ENCODE assay signal across 13 cellular contexts in the genomic region with DNA sequence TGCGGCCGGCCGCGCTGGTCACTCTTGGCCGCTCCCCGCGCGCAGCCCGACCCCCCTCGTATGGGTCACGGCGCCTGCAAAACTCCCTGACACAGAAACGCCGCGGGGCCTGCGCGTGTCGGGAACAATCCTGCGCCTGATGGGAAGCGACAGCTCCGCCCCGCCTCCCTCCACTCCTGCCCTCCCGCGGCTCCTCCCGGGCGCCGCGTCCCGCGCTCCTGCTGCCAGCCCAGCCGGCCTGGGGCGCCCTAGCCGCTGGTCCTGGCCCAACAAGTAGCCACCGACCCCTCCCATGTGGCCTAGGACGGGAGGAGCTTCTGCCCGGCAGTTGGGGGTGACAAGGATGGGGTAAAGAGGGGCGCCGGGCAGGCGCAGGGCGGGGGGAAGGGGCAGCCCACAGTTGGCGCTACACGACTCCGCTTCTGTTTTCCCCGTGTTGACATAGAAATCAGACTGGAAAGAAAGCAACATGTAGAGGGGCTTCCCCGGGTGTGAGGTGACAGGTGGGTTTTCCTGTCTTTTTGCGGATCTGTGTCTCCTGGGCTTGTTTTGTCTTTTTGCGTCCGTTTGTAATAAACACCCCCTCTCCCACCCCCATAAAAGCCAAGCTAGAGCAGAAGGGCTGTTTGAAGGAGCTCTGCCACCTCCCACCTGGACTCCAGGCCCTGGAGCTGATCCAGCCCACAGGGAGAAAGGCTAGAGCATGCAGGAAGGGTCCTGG. TPM values are rescaled to one million over a fixed set of nuclear protein-coding genes. Genes with fewer than 3 reads are reported as not detected.
A peak's percentile ranks its signal among the peaks of the same experiment; 100 is the strongest.
DNase-seq lines count a peak whose midpoint lies in the region; ATAC-seq and TF ChIP-seq lines count a peak whose summit lies in the region.
"Had no signal": no experiment of that assay in that cellular context is flagged by ENCODE, and none has a peak within 500 bp of the region (broad histone marks: within the 10 kb centered on the region; RNA-seq: fewer than 3 reads in every experiment).

No MANE protein-coding gene starts in this region.

- H4K5ac ChIP-seq in mesendoderm (ENCODE audit: low read length): no peak overlapping the region

- dilution Hi-C loops in mammary epithelial cell (cut with HindIII; ENCODE audit: low sequenced_read_pairs): no loop called here

- H3K27ac ChIP-seq in ACC112 (ENCODE audit: low read depth, low read length) (no peak overlapping the region), mammary epithelial cell (ENCODE audit: insufficient read depth, low read depth, low read length) (no peak overlapping the region), mesendoderm (ENCODE audit: low read depth, low read length) (no peak overlapping the region)
- H3K27ac ChIP-seq: gastrocnemius medialis had no signal

- H4K8ac ChIP-seq in mesendoderm (ENCODE audit: low read depth, low read length): no peak overlapping the region

- no peak overlapping the region for H3K27ac Mint-ChIP-seq in activated CD8-positive, alpha-beta T cell treated with anti-CD3 and anti-CD28 coated beads, Interleukin-2, amount 10 ng/mL, durations not matched to agents 7 days and 5 days
- H3K27ac Mint-ChIP-seq: activated T-cell treated with anti-CD3 and anti-CD28 coated beads, Interleukin-2, amount 50 U/mL, for 72 hours had no signal

- in situ Hi-C loops in mammary epithelial cell (cut with MboI; ENCODE audit: low sequenced_read_pairs in 2 of 2) (no loop called here), GM13976 (cut with MboI; ENCODE audit: low sequenced_read_pairs, unreplicated experiment) (no loop called here)

- H3K23ac ChIP-seq in mesendoderm (ENCODE audit: low read length): no peak overlapping the region

- no peaks in the 10 kb centered on the region for H3K9me3 Mint-ChIP-seq in activated CD8-positive, alpha-beta T cell treated with anti-CD3 and anti-CD28 coated beads, Interleukin-2, amount 10 ng/mL, durations not matched to agents 7 days and 5 days (ENCODE audit: insufficient read depth)
- H3K9me3 Mint-ChIP-seq: activated T-cell treated with anti-CD3 and anti-CD28 coated beads, Interleukin-2, amount 50 U/mL, for 72 hours; stimulated activated naive CD8-positive, alpha-beta T cell treated with anti-CD3 and anti-CD28 coated beads, Interleukin-15, amount 100 ng/mL, for 72 hours had no signal

- no peak overlapping the region for H2AK5ac ChIP-seq in mesendoderm (ENCODE audit: low read length)

- no peak overlapping the region for H2BK15ac ChIP-seq in mesendoderm (replicated peaks; ENCODE audit: low read depth)

- no peak overlapping the region for H2AFZ ChIP-seq in ACC112 (ENCODE audit: low read length, unreplicated experiment)
- no peak overlapping the region for H2AFZ ChIP-seq in mammary epithelial cell (ENCODE audit: low read depth, low read length)

- H3K4me2 ChIP-seq in mammary epithelial cell (ENCODE audit: insufficient read depth, low read depth, low read length) (peak overlapping the region; percentile 14), mesendoderm (ENCODE audit: low read length) (peak overlapping the region; percentile 34)

- H3K36me3 ChIP-seq in ACC112 (ENCODE audit: insufficient read depth, low read length) (no peaks in the 10 kb centered on the region), mammary epithelial cell (ENCODE audit: insufficient read depth, low read length) (no peaks in the 10 kb centered on the region), mesendoderm (ENCODE audit: control insufficient read depth, insufficient read depth, low read length) (no peaks in the 10 kb centered on the region)
- H3K36me3 ChIP-seq: gastrocnemius medialis had no signal

- no peak for ATAC-seq in activated CD8-positive, alpha-beta T cell treated with anti-CD3 and anti-CD28 coated beads, Interleukin-2, amount 10 ng/mL, durations not matched to agents 7 days and 5 days
- ATAC-seq: activated T-cell treated with anti-CD3 and anti-CD28 coated beads, Interleukin-2, amount 50 U/mL, for 72 hours; gastrocnemius medialis had no signal

- H3K79me2 ChIP-seq in ACC112 (ENCODE audit: control insufficient read depth, insufficient read depth, low read length, unreplicated experiment) (no peaks in the 10 kb centered on the region), mammary epithelial cell (ENCODE audit: insufficient read depth, low read length) (no peaks in the 10 kb centered on the region), mesendoderm (ENCODE audit: control insufficient read depth, insufficient read depth, low read length) (no peaks in the 10 kb centered on the region)

- TF ChIP-seq CTCF in mammary epithelial cell (conservative IDR thresholded peaks at IDR 0.05 in 1 of 2, IDR thresholded peaks at IDR 0.05 in 1 of 2; ENCODE audit: extremely low read depth in 1 of 2, insufficient read depth in 1 of 2, low read depth in 1 of 2, low read length in 2 of 2): no peak
- no peak for TF ChIP-seq CTCF in GM13976 (IDR thresholded peaks at IDR 0.05; ENCODE audit: borderline replicate concordance, control extremely low read depth, extremely low read depth, insufficient read depth, missing control alignments)

- H3K4me1 ChIP-seq in ACC112 (ENCODE audit: control insufficient read depth, insufficient read depth, low read length, unreplicated experiment) (no peaks in the 10 kb centered on the region), mammary epithelial cell (ENCODE audit: insufficient read depth, low read length) (no peaks in the 10 kb centered on the region), mesendoderm (ENCODE audit: control insufficient read depth, low read depth, low read length) (no peaks in the 10 kb centered on the region)
- H3K4me1 ChIP-seq: gastrocnemius medialis had no signal

- CTCF ChIA-PET in mammary epithelial cell (lab: Charles Lee; ENCODE audit: low non-redundant PET): no interaction called here
- CTCF ChIA-PET in activated CD8-positive, alpha-beta T cell treated with anti-CD3 and anti-CD28 coated beads, Interleukin-2, amount 10 ng/mL, durations not matched to agents 7 days and 5 days (lab: Charles Lee): interaction anchor here (3.8 kb wide), 1 partner anchor 33 kb away, joined by 15 read pairs; no protein-coding TSS in a partner anchor

- no peak overlapping the region for H3K4ac ChIP-seq in mesendoderm (ENCODE audit: low read depth, low read length)

- peak overlapping the region; percentile 32; the same call in 1 of the 2 replicates for H3K4me3 ChIP-seq in ACC112 (ENCODE audit: low read depth, low read length)
- no peak overlapping the region for H3K4me3 ChIP-seq in mammary epithelial cell (replicated peaks in 1 of 3; ENCODE audit: insufficient read depth in 1 of 3, low read depth in 2 of 3, low read length in 3 of 3)
- no peak overlapping the region for H3K4me3 ChIP-seq in mesendoderm (ENCODE audit: low read length)

- no TSS peak for BruUV-seq in mammary epithelial cell (replicated peaks; lab: Mats Ljungman, UMichigan)

- DNase-seq in HK-2 (ENCODE audit: unreplicated experiment): peak; percentile 32
- DNase-seq in mammary epithelial cell: no peak
- DNase-seq in mesendoderm: peak; percentile 17
- no peak for DNase-seq in GM13976 (ENCODE audit: low spot score)
- DNase-seq in cerebellum (ENCODE audit: low spot score): no peak
- DNase-seq in NCI-H146 treated with DMSO at 0.1 percent for 48 hours (lab: John Stamatoyannopoulos, UW; ENCODE audit: unreplicated experiment): no peak
- DNase-seq in activated CD8-positive, alpha-beta T cell treated with anti-CD3 and anti-CD28 coated beads, Interleukin-2, amount 10 ng/mL, durations not matched to agents 7 days and 5 days: no peak
- DNase-seq: activated T-cell treated with anti-CD3 and anti-CD28 coated beads, Interleukin-2, amount 50 U/mL, for 72 hours; central memory CD4-positive, alpha-beta T cell; gastrocnemius medialis; stimulated activated naive CD8-positive, alpha-beta T cell treated with anti-CD3 and anti-CD28 coated beads, Interleukin-15, amount 100 ng/mL, for 72 hours; T-helper 9 cell had no signal

- no peak overlapping the region for H2BK120ac ChIP-seq in mesendoderm (ENCODE audit: low read depth, low read length)

- 21% methylated on average over 14 of the region's 48 CpGs for WGBS in mammary epithelial cell (ENCODE audit: low coverage, missing lambda C conversion rate)
- WGBS in mesendoderm (ENCODE audit: extremely low coverage, insufficient coverage, low lambda C conversion rate): no CpG with 5 or more reads among the region's 48 CpGs

- no peak overlapping the region for H2BK5ac ChIP-seq in mesendoderm (ENCODE audit: low read length)

- peaks cover 2% of the 10 kb centered on the region for H3K4me1 Mint-ChIP-seq in activated CD8-positive, alpha-beta T cell treated with anti-CD3 and anti-CD28 coated beads, Interleukin-2, amount 10 ng/mL, durations not matched to agents 7 days and 5 days (ENCODE audit: low read depth)

- no peaks in the 10 kb centered on the region for H3K9me3 ChIP-seq in mammary epithelial cell (replicated peaks; ENCODE audit: insufficient read depth, low read length)
- H3K9me3 ChIP-seq: gastrocnemius medialis had no signal

- no peak overlapping the region for H3K9ac ChIP-seq in mammary epithelial cell (ENCODE audit: insufficient read depth, low read length)
- no peak overlapping the region for H3K9ac ChIP-seq in mesendoderm (ENCODE audit: low read length)

- H3K56ac ChIP-seq in mesendoderm (ENCODE audit: low read length): peak overlapping the region; percentile 56

- intact Hi-C loops in mammary epithelial cell (cut with micrococcal nuclease): no loop called here

- no peaks in the 10 kb centered on the region for H3K79me1 ChIP-seq in mesendoderm (ENCODE audit: low read length)

- H4K20me1 ChIP-seq in mammary epithelial cell (ENCODE audit: insufficient read depth, low read length): peaks cover 2% of the 10 kb centered on the region

- H3K27me3 ChIP-seq in ACC112 (ENCODE audit: insufficient read depth, low read length) (peaks cover 88% of the 10 kb centered on the region), mammary epithelial cell (ENCODE audit: insufficient read depth, low read length) (peaks cover 45% of the 10 kb centered on the region), mesendoderm (ENCODE audit: insufficient read depth, low read length, poor library complexity) (peaks cover 56% of the 10 kb centered on the region)

- no peaks in the 10 kb centered on the region for H3K36me3 Mint-ChIP-seq in activated CD8-positive, alpha-beta T cell treated with anti-CD3 and anti-CD28 coated beads, Interleukin-2, amount 10 ng/mL, durations not matched to agents 7 days and 5 days (ENCODE audit: low read depth)

- peaks cover 79% of the 10 kb centered on the region for H3K27me3 Mint-ChIP-seq in activated CD8-positive, alpha-beta T cell treated with anti-CD3 and anti-CD28 coated beads, Interleukin-2, amount 10 ng/mL, durations not matched to agents 7 days and 5 days (ENCODE audit: low read depth)

- H3K4me3 Mint-ChIP-seq in activated CD8-positive, alpha-beta T cell treated with anti-CD3 and anti-CD28 coated beads, Interleukin-2, amount 10 ng/mL, durations not matched to agents 7 days and 5 days: no peak overlapping the region
- H3K4me3 Mint-ChIP-seq: activated T-cell treated with anti-CD3 and anti-CD28 coated beads, Interleukin-2, amount 50 U/mL, for 72 hours; stimulated activated naive CD8-positive, alpha-beta T cell treated with anti-CD3 and anti-CD28 coated beads, Interleukin-15, amount 100 ng/mL, for 72 hours had no signal

- POLR2A ChIA-PET in activated CD8-positive, alpha-beta T cell treated with anti-CD3 and anti-CD28 coated beads, Interleukin-2, amount 10 ng/mL, durations not matched to agents 7 days and 5 days (lab: Charles Lee): interaction anchor here (0.6 kb wide), 1 partner anchor 27 kb away, joined by 4 read pairs; no protein-coding TSS in a partner anchor

- no peak overlapping the region for H3K18ac ChIP-seq in mesendoderm (ENCODE audit: low read length)

RNA-seq across cellular contexts. Expression of a gene that starts 35.1 kb away (rescaled TPM):
- total RNA-seq in mammary epithelial cell (not detected), cerebellum (13.2 TPM)
- not detected for polyA plus RNA-seq in mammary epithelial cell
- not detected for polyA minus RNA-seq in mammary epithelial cell
- not detected for polyA plus RNA-seq in mesendoderm (2013, experiment 1 of 2)
- 0.03 TPM for polyA plus RNA-seq in mesendoderm (2013, experiment 2 of 2)
- total RNA-seq in activated CD8-positive, alpha-beta T cell treated with anti-CD3 and anti-CD28 coated beads, Interleukin-2, amount 10 ng/mL, durations not matched to agents 7 days and 5 days: not detected
- total RNA-seq: gastrocnemius medialis had no signal

Comparison
In these comparisons a context has a peak if more than half of its experiments do, and no peak if none do; other contexts are left out.
1. DNase-seq: peak in HK-2 (single experiment) and mesendoderm (single experiment); none in mammary epithelial cell (single experiment), GM13976 (single experiment), cerebellum (single experiment), NCI-H146 treated with DMSO at 0.1 percent for 48 hours (single experiment) and activated CD8-positive, alpha-beta T cell treated with anti-CD3 and anti-CD28 coated beads, Interleukin-2, amount 10 ng/mL, durations not matched to agents 7 days and 5 days (single experiment).
2. RNA of a gene that starts 35.1 kb away (total RNA-seq): 13.2 TPM in cerebellum (single experiment); not detected in mammary epithelial cell and not detected in activated CD8-positive, alpha-beta T cell treated with anti-CD3 and anti-CD28 coated beads, Interleukin-2, amount 10 ng/mL, durations not matched to agents 7 days and 5 days; every median in the first group is over 10 times any median in the second.